22 cellular contexts compared by ENCODE assay signal in genomic region chr22:48687606-48688005, GRCh38.
"Had no signal": no experiment of that assay in that cellular context is flagged by ENCODE, and none has a peak within 500 bp of the region (broad histone marks: within the 10 kb centered on the region; RNA-seq: fewer than 3 reads in every experiment).

No MANE protein-coding gene starts in this region.

- DNase-seq: caudate nucleus; dermis blood vessel endothelial cell; dorsolateral prefrontal cortex; effector CD4-positive, alpha-beta T cell; effector memory CD8-positive, alpha-beta T cell; erythroblast; esophagus squamous epithelium; foreskin fibroblast; foreskin melanocyte; gastrocnemius medialis; glutamatergic neuron; head of caudate nucleus; heart right ventricle; hippocampal formation; left cardiac atrium; lower lobe of right lung; mesenchymal stem cell; midbrain had no signal

- H3K27ac Mint-ChIP-seq: effector memory CD8-positive, alpha-beta T cell had no signal

- H3K27ac ChIP-seq: coronary artery, dorsolateral prefrontal cortex, epithelial cell of prostate, esophagus squamous epithelium, gastrocnemius medialis, heart right ventricle, left lung, lower lobe of right lung had no signal

- H3K4me3 ChIP-seq: coronary artery, dorsolateral prefrontal cortex, esophagus squamous epithelium, gastrocnemius medialis, heart right ventricle, left lung, lower lobe of right lung had no signal

- H3K9me3 ChIP-seq: esophagus squamous epithelium, gastrocnemius medialis, heart right ventricle, left lung, lower lobe of right lung had no signal

- H3K27me3 ChIP-seq: dorsolateral prefrontal cortex, esophagus squamous epithelium, gastrocnemius medialis, left lung had no signal

- H3K4me1 ChIP-seq: esophagus squamous epithelium, gastrocnemius medialis, heart right ventricle, left lung, lower lobe of right lung had no signal

- ATAC-seq: effector memory CD8-positive, alpha-beta T cell; esophagus mucosa; gastrocnemius medialis; heart right ventricle; left cardiac atrium; left lung; lower lobe of right lung had no signal

- H3K36me3 ChIP-seq: esophagus squamous epithelium, gastrocnemius medialis, heart right ventricle, left lung, lower lobe of right lung had no signal

- H3K4me3 Mint-ChIP-seq: effector memory CD8-positive, alpha-beta T cell had no signal
